ENCODE assay signal across 16 cellular contexts in genomic region chr3:182533394-182533793, GRCh38.
DNase-seq lines count a peak whose midpoint lies in the region; ATAC-seq, FAIRE-seq and TF ChIP-seq lines count a peak whose summit lies in the region.
"Had no signal": no experiment of that assay in that cellular context is flagged by ENCODE, and none has a peak within 500 bp of the region (broad histone marks: within the 10 kb centered on the region; RNA-seq: fewer than 3 reads in every experiment).

No MANE protein-coding gene starts in this region.

- intact Hi-C loops in esophagus muscularis mucosa (cut with DNase I), result no loop called here

- in situ Hi-C loops in KBM-7 (cut with MboI; ENCODE audit: low pct_unique_long_range_greater_than_20kb, low sequenced_read_pairs), result no loop called here

- no peaks in the 10 kb centered on the region for H3K9me3 ChIP-seq in esophagus muscularis mucosa
- H3K9me3 ChIP-seq: MG63 had no signal

- 67% methylated on average over 2 of the region's 2 CpGs for WGBS in esophagus muscularis mucosa

- no peaks in the 10 kb centered on the region for H3K27me3 ChIP-seq in esophagus muscularis mucosa
- H3K27me3 ChIP-seq: MG63 had no signal

- H3K4me3 ChIP-seq in esophagus muscularis mucosa, result no peak overlapping the region
- H3K4me3 ChIP-seq: MG63 had no signal

- TF ChIP-seq CTCF in esophagus muscularis mucosa (IDR thresholded peaks at IDR 0.05), result no peak

- FAIRE-seq in RCC 7860 (lab: Jason Lieb, UNC), result no peak

- no peak for TF ChIP-seq EP300 in esophagus muscularis mucosa (IDR thresholded peaks at IDR 0.05)

- H3K4me1 ChIP-seq in esophagus muscularis mucosa, result no peaks in the 10 kb centered on the region

- no peaks in the 10 kb centered on the region for H3K36me3 ChIP-seq in esophagus muscularis mucosa
- H3K36me3 ChIP-seq: MG63 had no signal

- DNase-seq in DMS 273 (lab: John Stamatoyannopoulos, UW; ENCODE audit: unreplicated experiment), result peak; percentile 36
- DNase-seq in DMS 273 treated with DMSO at 0.1 percent for 48 hours (lab: John Stamatoyannopoulos, UW), result no peak
- DNase-seq in KBM-7, result peak; percentile 2
- DNase-seq in NCI-H510A (lab: John Stamatoyannopoulos, UW), result peak; percentile 58
- DNase-seq in esophagus muscularis mucosa (ENCODE audit: extremely low spot score), result peak; percentile 37
- DNase-seq in RCC 7860 (ENCODE audit: low spot score), result no peak
- DNase-seq in stimulated activated CD4-positive, alpha-beta T cell treated with anti-CD3 and anti-CD28 coated beads, Interleukin-2, amount 100 ng/mL, for 48 hours, result no peak
- DNase-seq: activated B cell treated with CpG ODN at 0.5 μM for 24 hours; CD4-positive, alpha-beta T cell; endodermal cell; islet precursor cell; MG63; SW 1271 had no signal

- no peak for TF ChIP-seq POLR2A in esophagus muscularis mucosa (IDR thresholded peaks at IDR 0.05; ENCODE audit: low read depth)

- ATAC-seq in HG03025 (IDR thresholded peaks at IDR 0.05; ENCODE audit: low FRiP score, unreplicated experiment), result no peak

- H3K27ac ChIP-seq in esophagus muscularis mucosa (replicated peaks in 1 of 4), result no peak overlapping the region
- H3K27ac ChIP-seq: 22Rv1, parathyroid adenoma had no signal

Comparison
In these comparisons a context has a peak if more than half of its experiments do, and no peak if none do; other contexts are left out.
1. DNase-seq: peak in DMS 273 (single experiment), KBM-7 (single experiment), NCI-H510A (single experiment) and esophagus muscularis mucosa (single experiment); none in DMS 273 treated with DMSO at 0.1 percent for 48 hours (single experiment), RCC 7860 (single experiment) and stimulated activated CD4-positive, alpha-beta T cell treated with anti-CD3 and anti-CD28 coated beads, Interleukin-2, amount 100 ng/mL, for 48 hours (0 of 2).